22 cellular contexts compared by ENCODE assay signal in genomic region chr12:108948369-108948768, GRCh38.
A peak's percentile ranks its signal among the peaks of the same experiment; 100 is the strongest.
DNase-seq lines count a peak whose midpoint lies in the region; ATAC-seq and TF ChIP-seq lines count a peak whose summit lies in the region.
"Had no signal": no experiment of that assay in that cellular context is flagged by ENCODE, and none has a peak within 500 bp of the region (broad histone marks: within the 10 kb centered on the region; RNA-seq: fewer than 3 reads in every experiment).

No MANE protein-coding gene starts in this region.

- H3K36me3 ChIP-seq in OCI-LY7 (ENCODE audit: insufficient read depth, low read length): no peaks in the 10 kb centered on the region

- H3K79me2 ChIP-seq in OCI-LY7 (ENCODE audit: insufficient read depth, low read depth, low read length): no peaks in the 10 kb centered on the region

- no peak overlapping the region for H3K4me2 ChIP-seq in OCI-LY7 (ENCODE audit: low read length)

- H4K20me1 ChIP-seq in OCI-LY7 (ENCODE audit: insufficient read depth, low read length): no peaks in the 10 kb centered on the region

- peak overlapping the region; percentile 66; the same call in 1 of the 2 replicates for H2AFZ ChIP-seq in OCI-LY7 (ENCODE audit: low read length)

- peaks cover 20% of the 10 kb centered on the region for H3K4me1 ChIP-seq in OCI-LY7 (ENCODE audit: insufficient read depth, low read length, poor library complexity, severe bottlenecking)

- H3K4me3 ChIP-seq in OCI-LY7 (ENCODE audit: low read depth, low read length, poor library complexity, severe bottlenecking): no peak overlapping the region

- CTCF ChIA-PET in OCI-LY7 (lab: Charles Lee; ENCODE audit: unreplicated experiment): no interaction called here

- H3K27ac ChIP-seq in OCI-LY7 (ENCODE audit: low read depth, low read length, poor library complexity, severe bottlenecking) (no peak overlapping the region), caudate nucleus (ENCODE audit: low read depth, low read length) (no peak overlapping the region)
- H3K27ac ChIP-seq: C4-2B, RWPE1 had no signal

- peak; percentile 70 for DNase-seq in CD1c-positive myeloid dendritic cell (ENCODE audit: extremely low spot score)
- peak; percentile 78 for DNase-seq in MV-4-11 (lab: John Stamatoyannopoulos, UW)
- DNase-seq in OCI-LY7 (ENCODE audit: low spot score): no peak
- peak; percentile 42 for DNase-seq in medulla oblongata (ENCODE audit: extremely low spot score)
- no peak for DNase-seq in NK-92 (lab: John Stamatoyannopoulos, UW; ENCODE audit: unreplicated experiment)
- no peak for DNase-seq in DMS114 treated with DMSO at 0.1 percent for 48 hours (lab: John Stamatoyannopoulos, UW; ENCODE audit: unreplicated experiment)
- DNase-seq in caudate nucleus (lab: John Stamatoyannopoulos, UW): no peak
- DNase-seq: COR-L47, DND-41, H7, Kasumi-1, NCI-H1105 treated with DMSO at 0.1 percent for 48 hours, NCI-H2081, NCI-H2171, NCI-H345, NCI-H524, NCI-H774, SHP77 treated with DMSO at 0.1 percent for 48 hours, T-helper 1 cell had no signal

- peaks cover 4% of the 10 kb centered on the region; the same call in 1 of the 2 replicates for H3K9me3 ChIP-seq in OCI-LY7 (ENCODE audit: low read length)

- POLR2A ChIA-PET in OCI-LY7 (lab: Charles Lee): interaction anchor here (0.5 to 1.1 kb wide), 3 partner anchors 44 to 124 kb away, joined by 3 read pairs; no protein-coding TSS in a partner anchor

- no peak for ATAC-seq in HG03460 (IDR thresholded peaks at IDR 0.05; ENCODE audit: unreplicated experiment)

- no TSS peak for BruUV-seq in OCI-LY7 (replicated peaks; lab: Mats Ljungman, UMichigan)

- intact Hi-C loops in OCI-LY7 (cut with micrococcal nuclease; ENCODE audit: unreplicated experiment): no loop called here

- TF ChIP-seq CTCF in OCI-LY7 (conservative IDR thresholded peaks at IDR 0.05; ENCODE audit: low read length): no peak

- no peaks in the 10 kb centered on the region for H3K9me2 ChIP-seq in OCI-LY7 (ENCODE audit: insufficient read depth, low read length)

Comparison
In these comparisons a context has a peak if more than half of its experiments do, and no peak if none do; other contexts are left out.
1. DNase-seq: peak in CD1c-positive myeloid dendritic cell (single experiment), MV-4-11 (single experiment) and medulla oblongata (single experiment); none in OCI-LY7 (single experiment), NK-92 (single experiment), DMS114 treated with DMSO at 0.1 percent for 48 hours (single experiment) and caudate nucleus (0 of 61).